8 cellular contexts compared by ENCODE assay signal in genomic region chr1:160607051-160608032, GRCh38. TPM values are rescaled to one million over a fixed set of nuclear protein-coding genes. Genes with fewer than 3 reads are reported as not detected.
DNase-seq lines count a peak whose midpoint lies in the region; ATAC-seq and TF ChIP-seq lines count a peak whose summit lies in the region.

No MANE protein-coding gene starts in this region.

- peak; percentile 25 for DNase-seq in DMS79 treated with DMSO at 0.1 percent for 48 hours (lab: John Stamatoyannopoulos, UW)
- peak; percentile 43 for DNase-seq in HK-2 (ENCODE audit: unreplicated experiment)
- DNase-seq in NCI-H82 (lab: John Stamatoyannopoulos, UW): peak; percentile 91
- DNase-seq in activated CD8-positive, alpha-beta T cell treated with anti-CD3 and anti-CD28 coated beads, Interleukin-2, amount 10 ng/mL, durations not matched to agents 7 days and 5 days: peak; percentile 81
- DNase-seq in fibroblast of gingiva (ENCODE audit: low read depth): peak; percentile 20
- DNase-seq in GOT3 (lab: John Stamatoyannopoulos, UW): no peak

- peaks cover 77% of the 10 kb centered on the region for H3K36me3 Mint-ChIP-seq in activated CD8-positive, alpha-beta T cell treated with anti-CD3 and anti-CD28 coated beads, Interleukin-2, amount 10 ng/mL, durations not matched to agents 7 days and 5 days (ENCODE audit: low read depth)
- H3K36me3 Mint-ChIP-seq in nephron (ENCODE audit: low read depth): no peaks in the 10 kb centered on the region

- POLR2A ChIA-PET in activated CD8-positive, alpha-beta T cell treated with anti-CD3 and anti-CD28 coated beads, Interleukin-2, amount 10 ng/mL, durations not matched to agents 7 days and 5 days (lab: Charles Lee): interaction anchor here (0.6 to 2.9 kb wide), 6 partner anchors 22 to 277 kb away, joined by 3 to 11 read pairs (median 4); no protein-coding TSS in a partner anchor

- peak; percentile 53 to 59 (median 54) for TF ChIP-seq CTCF in nephron (IDR thresholded peaks at IDR 0.05; ENCODE audit: unreplicated experiment in 3 of 3)

- no peaks in the 10 kb centered on the region for H3K27me3 Mint-ChIP-seq in activated CD8-positive, alpha-beta T cell treated with anti-CD3 and anti-CD28 coated beads, Interleukin-2, amount 10 ng/mL, durations not matched to agents 7 days and 5 days (ENCODE audit: low read depth)
- H3K27me3 Mint-ChIP-seq in nephron (ENCODE audit: low read depth): peaks cover 11% of the 10 kb centered on the region

- peak; percentile 44 for ATAC-seq in GM19468 (IDR thresholded peaks at IDR 0.05; ENCODE audit: extremely low read depth, unreplicated experiment)
- peak; percentile 98 for ATAC-seq in activated CD8-positive, alpha-beta T cell treated with anti-CD3 and anti-CD28 coated beads, Interleukin-2, amount 10 ng/mL, durations not matched to agents 7 days and 5 days

- CTCF ChIA-PET in activated CD8-positive, alpha-beta T cell treated with anti-CD3 and anti-CD28 coated beads, Interleukin-2, amount 10 ng/mL, durations not matched to agents 7 days and 5 days (lab: Charles Lee): interaction anchor here (0.6 to 8.4 kb wide), 51 partner anchors 9 to 316 kb away, joined by 3 to 185 read pairs (median 6); partner anchors contain the start of genes CD84 and SLAMF1

- peaks cover 52% of the 10 kb centered on the region for H3K4me1 Mint-ChIP-seq in activated CD8-positive, alpha-beta T cell treated with anti-CD3 and anti-CD28 coated beads, Interleukin-2, amount 10 ng/mL, durations not matched to agents 7 days and 5 days (ENCODE audit: low read depth)
- H3K4me1 Mint-ChIP-seq in nephron: no peaks in the 10 kb centered on the region

- H3K4me3 Mint-ChIP-seq in activated CD8-positive, alpha-beta T cell treated with anti-CD3 and anti-CD28 coated beads, Interleukin-2, amount 10 ng/mL, durations not matched to agents 7 days and 5 days: no peak overlapping the region
- no peak overlapping the region for H3K4me3 Mint-ChIP-seq in nephron

- H3K27ac Mint-ChIP-seq in activated CD8-positive, alpha-beta T cell treated with anti-CD3 and anti-CD28 coated beads, Interleukin-2, amount 10 ng/mL, durations not matched to agents 7 days and 5 days: peak overlapping the region; percentile 80
- H3K27ac Mint-ChIP-seq in nephron: peak overlapping the region in 1 of 3 experiments; percentile 66

- peaks cover 11% of the 10 kb centered on the region for H3K9me3 Mint-ChIP-seq in activated CD8-positive, alpha-beta T cell treated with anti-CD3 and anti-CD28 coated beads, Interleukin-2, amount 10 ng/mL, durations not matched to agents 7 days and 5 days (ENCODE audit: insufficient read depth)
- peaks cover 7% of the 10 kb centered on the region for H3K9me3 Mint-ChIP-seq in nephron

RNA-seq across cellular contexts. Expression of gene CD84, which starts 28.0 kb away (rescaled TPM):
- 10 to 100 TPM; 14.0 to 15.4 TPM for total RNA-seq in activated CD8-positive, alpha-beta T cell treated with anti-CD3 and anti-CD28 coated beads, Interleukin-2, amount 10 ng/mL, durations not matched to agents 7 days and 5 days

RNA-seq across cellular contexts. Expression of gene SLAMF1, which starts 39.5 kb away (rescaled TPM):
- 10 to 100 TPM; 48.5 to 50.1 TPM for total RNA-seq in activated CD8-positive, alpha-beta T cell treated with anti-CD3 and anti-CD28 coated beads, Interleukin-2, amount 10 ng/mL, durations not matched to agents 7 days and 5 days
